Comparison of ENCODE assay signal across 23 cellular contexts in the genomic region with DNA sequence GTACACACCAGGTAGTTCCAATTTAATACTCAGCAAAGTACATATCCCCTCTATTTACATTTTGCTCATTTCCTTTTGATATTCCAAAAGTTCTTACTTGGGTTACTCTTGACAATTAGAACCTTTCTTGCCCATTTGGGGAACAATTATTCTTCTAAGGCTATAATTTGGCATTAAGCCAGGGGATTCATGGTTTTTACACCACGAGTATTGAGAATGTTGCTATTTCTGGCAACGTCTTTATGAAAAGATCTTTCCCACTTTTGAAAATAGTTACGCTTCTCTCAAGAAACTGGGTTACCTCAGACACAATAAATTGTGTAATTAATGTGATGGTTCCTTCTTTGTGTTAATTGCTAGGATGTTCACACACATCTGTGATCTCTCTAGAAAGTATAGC.
"Had no signal": no experiment of that assay in that cellular context is flagged by ENCODE, and none has a peak within 500 bp of the region (broad histone marks: within the 10 kb centered on the region; RNA-seq: fewer than 3 reads in every experiment).

No MANE protein-coding gene starts in this region.

- FAIRE-seq: keratinocyte, pancreas had no signal

- DNase-seq: effector memory CD8-positive, alpha-beta T cell; esophagus squamous epithelium; foreskin fibroblast; immature natural killer cell; left cardiac atrium; left ventricle myocardium inferior; lower lobe of right lung; naive B cell; occipital lobe; pancreas; right cardiac atrium; stimulated activated CD4-positive, alpha-beta T cell treated with anti-CD3 and anti-CD28 coated beads, Interleukin-4, amount 100 ng/mL, for 1 hour; stimulated activated CD8-positive, alpha-beta memory T cell treated with anti-CD3 and anti-CD28 coated beads, Interleukin-4, amount 100 ng/mL, for 48 hours; stimulated activated naive CD8-positive, alpha-beta T cell treated with anti-CD3 and anti-CD28 coated beads, Interleukin-15, Interleukin-2, amounts not matched to agents 100 U/mL and 50 U/mL, for 24 hours; tibial artery; upper lobe of left lung; uterus had no signal

- H3K27me3 Mint-ChIP-seq: effector memory CD8-positive, alpha-beta T cell; memory B cell; naive B cell; progenitor cell of endocrine pancreas had no signal

- H3K27ac ChIP-seq: esophagus squamous epithelium, lower lobe of right lung, pancreas, tibial artery, upper lobe of left lung, uterus had no signal

- H3K4me1 Mint-ChIP-seq: immature natural killer cell; memory B cell; mesothelial cell of epicardium; naive B cell; nephron; stimulated activated effector memory CD8-positive, alpha-beta T cell treated with anti-CD3 and anti-CD28 coated beads, Interleukin-12 subunit alpha, Interleukin-12 subunit beta, amount 100 ng/mL, for 72 hours had no signal

- H3K4me3 Mint-ChIP-seq: effector memory CD8-positive, alpha-beta T cell; immature natural killer cell; memory B cell; mesothelial cell of epicardium; naive B cell; nephron; stimulated activated effector memory CD8-positive, alpha-beta T cell treated with anti-CD3 and anti-CD28 coated beads, Interleukin-12 subunit alpha, Interleukin-12 subunit beta, amount 100 ng/mL, for 72 hours had no signal

- H3K9me3 Mint-ChIP-seq: effector memory CD8-positive, alpha-beta T cell; immature natural killer cell; memory B cell; mesothelial cell of epicardium; naive B cell; nephron; stimulated activated effector memory CD8-positive, alpha-beta T cell treated with anti-CD3 and anti-CD28 coated beads, Interleukin-12 subunit alpha, Interleukin-12 subunit beta, amount 100 ng/mL, for 72 hours had no signal

- H3K27me3 ChIP-seq: esophagus squamous epithelium, pancreas, tibial artery, upper lobe of left lung, uterus had no signal

- H3K9me3 ChIP-seq: esophagus squamous epithelium, left ventricle myocardium inferior, lower lobe of right lung, pancreas, tibial artery, upper lobe of left lung, uterus had no signal

- H3K4me1 ChIP-seq: esophagus squamous epithelium, lower lobe of right lung, pancreas, tibial artery, upper lobe of left lung, uterus had no signal

- H3K36me3 ChIP-seq: uterus had no signal

- H3K4me3 ChIP-seq: esophagus squamous epithelium, left ventricle myocardium inferior, lower lobe of right lung, pancreas, tibial artery, upper lobe of left lung, uterus had no signal

- H3K27ac Mint-ChIP-seq: immature natural killer cell; memory B cell; mesothelial cell of epicardium; naive B cell; nephron; progenitor cell of endocrine pancreas; stimulated activated effector memory CD8-positive, alpha-beta T cell treated with anti-CD3 and anti-CD28 coated beads, Interleukin-12 subunit alpha, Interleukin-12 subunit beta, amount 100 ng/mL, for 72 hours had no signal
